Comparison of ENCODE assay signal across 33 cellular contexts in the genomic region with DNA sequence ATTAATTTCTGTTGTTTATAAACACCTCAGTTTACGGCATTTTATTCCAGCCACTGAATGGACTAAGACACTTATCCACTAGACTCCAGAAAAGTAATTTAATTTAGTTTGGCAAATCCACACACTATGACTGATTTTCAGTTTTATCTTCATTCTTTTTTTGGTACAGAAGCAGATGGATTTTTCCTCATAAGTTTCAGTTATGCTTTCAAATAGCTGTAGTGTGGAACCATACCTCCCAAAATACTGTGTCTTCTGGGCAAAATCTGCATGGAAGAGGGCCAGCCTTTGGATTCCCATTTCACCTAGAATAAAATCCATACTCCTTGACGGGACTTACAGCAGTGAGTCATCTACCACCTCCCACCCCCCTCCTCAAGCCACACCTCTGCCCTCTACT. TPM values are rescaled to one million over a fixed set of nuclear protein-coding genes. Genes with fewer than 3 reads are reported as not detected.
DNase-seq lines count a peak whose midpoint lies in the region; ATAC-seq, FAIRE-seq and TF ChIP-seq lines count a peak whose summit lies in the region.
"Had no signal": no experiment of that assay in that cellular context is flagged by ENCODE, and none has a peak within 500 bp of the region (broad histone marks: within the 10 kb centered on the region; RNA-seq: fewer than 3 reads in every experiment).

No MANE protein-coding gene starts in this region.

- H3K4me3 Mint-ChIP-seq in activated CD8-positive, alpha-beta T cell treated with anti-CD3 and anti-CD28 coated beads for 36 hours, result no peak overlapping the region
- H3K4me3 Mint-ChIP-seq: CD14-positive monocyte; CD4-positive, alpha-beta memory T cell; CD4-positive, CD25-positive, alpha-beta regulatory T cell; CD8-positive, alpha-beta memory T cell had no signal

- no peak for ATAC-seq in K562
- ATAC-seq in activated CD8-positive, alpha-beta T cell treated with anti-CD3 and anti-CD28 coated beads for 36 hours, result no peak
- ATAC-seq: GM12878 had no signal

- no peaks in the 10 kb centered on the region for H4K20me1 ChIP-seq in K562 (replicated peaks; ENCODE audit: control insufficient read depth, insufficient read depth, low read length)
- H4K20me1 ChIP-seq: BLaER1 had no signal

- H3K36me3 ChIP-seq in K562 (ENCODE audit: control insufficient read depth, insufficient read depth, low read length) (no peaks in the 10 kb centered on the region), HAP-1 (replicated peaks) (no peaks in the 10 kb centered on the region)
- H3K36me3 ChIP-seq: BE2C, BLaER1 had no signal

- no peaks in the 10 kb centered on the region for H3K9me1 ChIP-seq in K562 (ENCODE audit: control insufficient read depth, insufficient read depth, low read length)

- TF ChIP-seq RAD21 in K562 (CRISPR knock-in tag; conservative IDR thresholded peaks at IDR 0.05 in 1 of 2, IDR thresholded peaks at IDR 0.05 in 1 of 2), result no peak

- no peak overlapping the region for H3K4me2 ChIP-seq in K562 (ENCODE audit: insufficient read depth, low read length)
- H3K4me2 ChIP-seq: BLaER1 had no signal

- no peak for TF ChIP-seq EP300 in K562 (IDR thresholded peaks at IDR 0.05; ENCODE audit: low read length)

- H3K27ac ChIP-seq in K562 (ENCODE audit: extremely low read depth, low read depth, low read length), result no peak overlapping the region
- H3K27ac ChIP-seq: BLaER1 had no signal

- no peaks in the 10 kb centered on the region for H3K36me3 Mint-ChIP-seq in activated CD8-positive, alpha-beta T cell treated with anti-CD3 and anti-CD28 coated beads for 36 hours (ENCODE audit: low read depth)
- H3K36me3 Mint-ChIP-seq: CD14-positive monocyte; CD4-positive, alpha-beta memory T cell; CD4-positive, CD25-positive, alpha-beta regulatory T cell; CD8-positive, alpha-beta memory T cell had no signal

- H3K27me3 ChIP-seq in K562 (ENCODE audit: control insufficient read depth in 2 of 2, insufficient read depth in 2 of 2, low read length in 2 of 2) (no peaks in the 10 kb centered on the region), HAP-1 (ENCODE audit: low read depth) (no peaks in the 10 kb centered on the region)
- H3K27me3 ChIP-seq: BE2C, BLaER1 had no signal

- no peak for TF ChIP-seq POLR2A in K562 (conservative IDR thresholded peaks at IDR 0.05)

- H3K4me1 ChIP-seq in K562 (replicated peaks in 1 of 2; ENCODE audit: control insufficient read depth in 2 of 2, insufficient read depth in 2 of 2, low read length in 2 of 2) (peaks cover 9 to 12% of the 10 kb centered on the region in 2 experiments; a peak in 4 of 5 replicates), HAP-1 (peaks cover 3% of the 10 kb centered on the region; the same call in 1 of the 2 replicates)
- H3K4me1 ChIP-seq: BE2C, BLaER1 had no signal

- DNase-seq in K562 (ENCODE audit: extremely low read depth in 1 of 4, low spot score in 3 of 4) (no peak), inferior parietal cortex (ENCODE audit: extremely low spot score) (peak; percentile 53), middle frontal gyrus (ENCODE audit: extremely low spot score, low spot score) (peak; percentile 4), NCI-H748 (lab: John Stamatoyannopoulos, UW; ENCODE audit: unreplicated experiment) (no peak), germinal center (ENCODE audit: low spot score) (no peak), HAP-1 (ENCODE audit: low spot score in 2 of 2) (no peak)
- DNase-seq in activated CD8-positive, alpha-beta T cell treated with anti-CD3 and anti-CD28 coated beads for 36 hours, result no peak
- DNase-seq: 8988T; ACHN; BE2C; C1 segment of cervical spinal cord; CD4-positive, alpha-beta memory T cell; CD4-positive, CD25-positive, alpha-beta regulatory T cell; CD8-positive, alpha-beta memory T cell; COR-L47; DMS 273 treated with DMSO at 0.1 percent for 48 hours; DMS153; DMS53; DMS79; DND-41; EL; GDM1 had no signal

- peaks cover 3% of the 10 kb centered on the region for H3K27me3 Mint-ChIP-seq in activated CD8-positive, alpha-beta T cell treated with anti-CD3 and anti-CD28 coated beads for 36 hours

- BruUV-seq in K562 (replicated peaks; lab: Mats Ljungman, UMichigan), result no TSS peak

- no peaks in the 10 kb centered on the region for H3K9me3 Mint-ChIP-seq in activated CD8-positive, alpha-beta T cell treated with anti-CD3 and anti-CD28 coated beads for 36 hours
- H3K9me3 Mint-ChIP-seq: CD4-positive, alpha-beta memory T cell; CD8-positive, alpha-beta memory T cell had no signal

- POLR2A ChIA-PET in K562 (lab: Yijun Ruan, JAX), result no interaction called here
- POLR2A ChIA-PET in activated CD8-positive, alpha-beta T cell treated with anti-CD3 and anti-CD28 coated beads for 36 hours (lab: Charles Lee), result no interaction called here

- intact Hi-C loops in K562 (cut with micrococcal nuclease), result loop anchor here (10.0 kb wide), 1 partner anchor 274 kb away; the partner anchor contains the start of gene GSTA4
- intact Hi-C loops in activated CD8-positive, alpha-beta T cell treated with anti-CD3 and anti-CD28 coated beads for 36 hours (cut with micrococcal nuclease), result no loop called here

- H3K9me3 ChIP-seq in K562 (replicated peaks; ENCODE audit: control insufficient read depth, insufficient read depth, low read depth, low read length) (no peaks in the 10 kb centered on the region), HAP-1 (no peaks in the 10 kb centered on the region)
- H3K9me3 ChIP-seq: BE2C, BLaER1 had no signal

- H3K9ac ChIP-seq in K562 (ENCODE audit: insufficient read depth in 1 of 2, low read depth in 2 of 2, low read length in 2 of 2), result no peak overlapping the region
- H3K9ac ChIP-seq: BLaER1 had no signal

- no peak for TF ChIP-seq CTCF in K562 (IDR thresholded peaks at IDR 0.05 in 2 of 3, conservative IDR thresholded peaks at IDR 0.05 in 1 of 3; ENCODE audit: insufficient read depth in 2 of 3, low read depth in 1 of 3, low read length in 3 of 3)
- no peak for TF ChIP-seq CTCF in activated CD8-positive, alpha-beta T cell treated with anti-CD3 and anti-CD28 coated beads for 36 hours (IDR thresholded peaks at IDR 0.05)

- 30% methylated on average over 2 of the region's 2 CpGs for WGBS in K562 (ENCODE audit: insufficient coverage, low coverage, missing lambda C conversion rate)

- in situ Hi-C loops in K562 (cut with MboI), result loop anchor here (10.0 kb wide), 1 partner anchor 334 kb away; no protein-coding TSS in a partner anchor
- in situ Hi-C loops in HAP-1 (cut with MboI; ENCODE audit: low sequenced_read_pairs), result loop anchor here (10.0 kb wide), 1 partner anchor 84 kb away; the partner anchor contains the start of gene GSTA1

- no peaks in the 10 kb centered on the region for H3K4me1 Mint-ChIP-seq in activated CD8-positive, alpha-beta T cell treated with anti-CD3 and anti-CD28 coated beads for 36 hours (ENCODE audit: low read depth)
- H3K4me1 Mint-ChIP-seq: CD14-positive monocyte; CD4-positive, alpha-beta memory T cell; CD4-positive, CD25-positive, alpha-beta regulatory T cell; CD8-positive, alpha-beta memory T cell had no signal

- no peaks in the 10 kb centered on the region for H3K79me2 ChIP-seq in K562 (ENCODE audit: control insufficient read depth, insufficient read depth, low read length)

- CTCF ChIA-PET in K562 (lab: Yijun Ruan, JAX; ENCODE audit: low intra/inter-chr PET ratio), result no interaction called here
- CTCF ChIA-PET in activated CD8-positive, alpha-beta T cell treated with anti-CD3 and anti-CD28 coated beads for 36 hours (lab: Charles Lee), result no interaction called here

- no peak for FAIRE-seq in K562 (lab: Jason Lieb, UNC)
- FAIRE-seq: A204.1, GM12878, GM12892, GM18507, GM19239 had no signal

- H3K4me3 ChIP-seq in K562 (no peak overlapping the region), HAP-1 (no peak overlapping the region)
- H3K4me3 ChIP-seq: BLaER1, GM12878 had no signal

- H2AFZ ChIP-seq in K562 (ENCODE audit: low read depth, low read length), result 0 out of 2 replicates have a peak overlapping the region, but pooled peaks have one; percentile 33

- H3K27ac Mint-ChIP-seq in activated CD8-positive, alpha-beta T cell treated with anti-CD3 and anti-CD28 coated beads for 36 hours, result no peak overlapping the region
- H3K27ac Mint-ChIP-seq: CD4-positive, alpha-beta memory T cell; CD4-positive, CD25-positive, alpha-beta regulatory T cell; CD8-positive, alpha-beta memory T cell had no signal

RNA-seq across cellular contexts. Expression of gene GSTA2, which starts 43.0 kb away (rescaled TPM):
- total RNA-seq in K562 (2011; cell fraction: chromatin; rRNA removed; ENCODE audit: low replicate concordance), result not detected in 2 replicates
- total RNA-seq in K562 (2011; cell fraction: nucleolus; rRNA removed), result not detected in 2 replicates
- not detected in 2 replicates for total RNA-seq in K562 (2011; cell fraction: nucleoplasm; rRNA removed)
- 0.12 TPM in 1 of 2 replicates, not detected in the other for total RNA-seq in K562 (2014; rRNA removed)
- 0.11 TPM in 1 of 2 replicates, not detected in the other for total RNA-seq in K562 (2014; rRNA removed; fragmentation: Illumina TruSeq; extraction: Trizol)
- 0.14 TPM in 1 of 2 replicates, not detected in the other for total RNA-seq in K562 (2015; rRNA removed; fragmentation: Illumina TruSeq; extraction: Trizol)
- not detected in 2 replicates for total RNA-seq in K562 (2021)
- polyA plus RNA-seq in K562 (2011; rRNA removed), result 0.15 TPM in 1 of 2 replicates, not detected in the other
- 0.04 and 0.06 TPM in 2 replicates for polyA plus RNA-seq in K562 (2011; cell fraction: cytosol; rRNA removed)
- polyA plus RNA-seq in K562 (2011; cell fraction: nucleus; rRNA removed), result not detected in 2 replicates
- not detected in 2 replicates for polyA plus RNA-seq in K562 (2012)
- 0.12 TPM in 1 of 2 replicates, not detected in the other for polyA plus RNA-seq in K562 (2014; fragmentation: Illumina TruSeq; extraction: Trizol)
- polyA plus RNA-seq in K562 (2014; fragmentation: Nextera tagmentation; extraction: Ambion mirVana), result under 1 TPM; 0.18 to 0.24 TPM
- polyA plus RNA-seq in K562 (2014; rRNA removed), result 0.08 and 0.13 TPM in 2 replicates
- polyA minus RNA-seq in K562 (2011; rRNA and poly(A)+ RNA removed), result not detected in 2 replicates
- not detected in 2 replicates for polyA minus RNA-seq in K562 (2011; cell fraction: cytosol; rRNA and poly(A)+ RNA removed)
- not detected in 2 replicates for polyA minus RNA-seq in K562 (2011; cell fraction: nucleus; rRNA and poly(A)+ RNA removed)
- total RNA-seq in activated CD8-positive, alpha-beta T cell treated with anti-CD3 and anti-CD28 coated beads for 36 hours, result not detected
- total RNA-seq: A673; CD4-positive, alpha-beta memory T cell; CD4-positive, CD25-positive, alpha-beta regulatory T cell; CD8-positive, alpha-beta memory T cell; Daoy; G401; GM12878 had no signal
- polyA plus RNA-seq: AG04450; CD14-positive monocyte; CD4-positive, alpha-beta memory T cell; CD4-positive, CD25-positive, alpha-beta regulatory T cell; CD8-positive, alpha-beta memory T cell; GM12878 had no signal

RNA-seq across cellular contexts. Expression of gene TMEM14A, which starts 49.4 kb away (rescaled TPM):
- 0.86 and 3.8 TPM in 2 replicates for total RNA-seq in K562 (2011; cell fraction: chromatin; rRNA removed; ENCODE audit: low replicate concordance)
- 2.8 and 2.9 TPM in 2 replicates for total RNA-seq in K562 (2011; cell fraction: nucleolus; rRNA removed)
- total RNA-seq in K562 (2011; cell fraction: nucleoplasm; rRNA removed), result 3.7 and 5.0 TPM in 2 replicates
- total RNA-seq in K562 (2014; rRNA removed), result 3.5 and 5.4 TPM in 2 replicates
- 9.5 and 10.2 TPM in 2 replicates for total RNA-seq in K562 (2014; rRNA removed; fragmentation: Illumina TruSeq; extraction: Trizol)
- 8.5 and 10.0 TPM in 2 replicates for total RNA-seq in K562 (2015; rRNA removed; fragmentation: Illumina TruSeq; extraction: Trizol)
- total RNA-seq in K562 (2021), result 7.4 and 8.1 TPM in 2 replicates
- polyA plus RNA-seq in K562 (2011; rRNA removed), result 6.1 and 10.7 TPM in 2 replicates
- 5.5 and 5.7 TPM in 2 replicates for polyA plus RNA-seq in K562 (2011; cell fraction: cytosol; rRNA removed)
- polyA plus RNA-seq in K562 (2011; cell fraction: nucleus; rRNA removed), result 1.1 and 2.0 TPM in 2 replicates
- polyA plus RNA-seq in K562 (2012), result 8.5 and 11.2 TPM in 2 replicates
- polyA plus RNA-seq in K562 (2014; fragmentation: Illumina TruSeq; extraction: Trizol), result 6.1 and 6.9 TPM in 2 replicates
- 10 to 100 TPM; 32.5 to 43.3 TPM for polyA plus RNA-seq in K562 (2014; fragmentation: Nextera tagmentation; extraction: Ambion mirVana)
- polyA plus RNA-seq in K562 (2014; rRNA removed), result 6.2 and 8.0 TPM in 2 replicates
- 1.8 and 3.7 TPM in 2 replicates for polyA minus RNA-seq in K562 (2011; rRNA and poly(A)+ RNA removed)
- 1.4 and 3.5 TPM in 2 replicates for polyA minus RNA-seq in K562 (2011; cell fraction: cytosol; rRNA and poly(A)+ RNA removed)
- polyA minus RNA-seq in K562 (2011; cell fraction: nucleus; rRNA and poly(A)+ RNA removed), result 0.67 and 1.1 TPM in 2 replicates
- total RNA-seq in activated CD8-positive, alpha-beta T cell treated with anti-CD3 and anti-CD28 coated beads for 36 hours, result 10 to 100 TPM; 13.4 to 15.1 TPM

Comparison
In these comparisons a context has a peak if more than half of its experiments do, and no peak if none do; other contexts are left out.
1. DNase-seq: peak in inferior parietal cortex (single experiment) and middle frontal gyrus (single experiment); none in K562 (0 of 4), NCI-H748 (single experiment), activated CD8-positive, alpha-beta T cell treated with anti-CD3 and anti-CD28 coated beads for 36 hours (single experiment), germinal center (single experiment) and HAP-1 (0 of 2).